In genomic region chr3:126389792-126390142, GRCh38 we compare ENCODE assay signal across 1 cellular context.
TF ChIP-seq lines count a peak whose summit lies in the region.

No MANE protein-coding gene starts in this region.

TF ChIP-seq in K562, 482 proteins besides CTCF, POLR2A, EP300 and RAD21:
- TF ChIP-seq CSDE1 (IDR thresholded peaks at IDR 0.05) (no peak), TFAP4 (CRISPR knock-in tag; IDR thresholded peaks at IDR 0.05; ENCODE audit: borderline replicate concordance) (peak; percentile 5; the same call in 1 of the 2 replicates)
